In the genomic region with DNA sequence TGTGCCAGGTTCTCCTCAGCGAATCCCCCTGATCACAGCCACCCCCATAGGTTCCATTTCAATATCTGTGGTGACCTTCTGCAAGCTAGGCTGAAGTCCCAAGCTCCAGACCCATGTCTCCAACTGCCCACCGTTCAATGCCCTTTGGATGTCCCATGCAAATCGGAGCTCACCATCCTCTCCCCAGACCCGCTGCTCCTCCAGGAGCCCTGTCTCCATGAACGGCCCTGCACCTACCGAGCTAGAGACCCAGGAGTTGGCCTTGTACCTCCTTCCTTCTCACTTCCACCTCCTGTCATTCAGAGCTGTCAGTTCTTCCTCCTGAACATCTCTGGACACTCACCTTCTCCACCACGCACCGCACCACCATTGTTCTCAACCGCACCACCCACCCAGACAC, we compare ENCODE assay signal across 8 cellular contexts. TPM values are rescaled to one million over a fixed set of nuclear protein-coding genes. Genes with fewer than 3 reads are reported as not detected.
A peak's percentile ranks its signal among the peaks of the same experiment; 100 is the strongest.
DNase-seq lines count a peak whose midpoint lies in the region; ATAC-seq and TF ChIP-seq lines count a peak whose summit lies in the region.

No MANE protein-coding gene starts in this region.

- H3K9me3 ChIP-seq in MM.1S (replicated peaks; ENCODE audit: insufficient read depth, low read length) = no peaks in the 10 kb centered on the region
- no peaks in the 10 kb centered on the region for H3K9me3 ChIP-seq in neural progenitor cell (ENCODE audit: low read depth)
- no peaks in the 10 kb centered on the region for H3K9me3 ChIP-seq in prostate gland

- H3K9ac ChIP-seq in MM.1S (ENCODE audit: low read length) (peak overlapping the region; percentile 87; the same call in 1 of the 2 replicates), neural progenitor cell (no peak overlapping the region)

- H3K27me3 ChIP-seq in MM.1S (replicated peaks; ENCODE audit: insufficient read depth, low read length) (no peaks in the 10 kb centered on the region), neural progenitor cell (peaks cover 8% of the 10 kb centered on the region), prostate gland (replicated peaks; ENCODE audit: insufficient read depth) (no peaks in the 10 kb centered on the region)

- 62% methylated on average over 9 of the region's 9 CpGs for WGBS in prostate gland

- peaks cover 4% of the 10 kb centered on the region; the same call in 1 of the 2 replicates for H3F3A ChIP-seq in MM.1S (ENCODE audit: insufficient read depth, low read length)
- no peaks in the 10 kb centered on the region for H3F3A ChIP-seq in neural progenitor cell (ENCODE audit: low read depth)

- H3K79me2 ChIP-seq in MM.1S (ENCODE audit: low read length) (peaks cover 28% of the 10 kb centered on the region), neural progenitor cell (ENCODE audit: low read depth) (peaks cover 21% of the 10 kb centered on the region)

- H3K36me3 ChIP-seq in MM.1S (replicated peaks; ENCODE audit: insufficient read depth, low read length) (no peaks in the 10 kb centered on the region), neural progenitor cell (no peaks in the 10 kb centered on the region), prostate gland (no peaks in the 10 kb centered on the region)

- H3K9me3 Mint-ChIP-seq in effector memory CD8-positive, alpha-beta T cell = no peaks in the 10 kb centered on the region
- H3K9me3 Mint-ChIP-seq in neural progenitor cell = no peaks in the 10 kb centered on the region

- peak overlapping the region; percentile 85; the same call in 1 of the 2 replicates for H3K27ac ChIP-seq in C4-2B
- no peak overlapping the region for H3K27ac ChIP-seq in MM.1S (ENCODE audit: low read length)
- no peak overlapping the region for H3K27ac ChIP-seq in neural progenitor cell
- no peak overlapping the region for H3K27ac ChIP-seq in prostate gland

- no peak for DNase-seq in MM.1S
- no peak for DNase-seq in effector memory CD8-positive, alpha-beta T cell
- DNase-seq in neural progenitor cell (ENCODE audit: low spot score) = no peak
- no peak for DNase-seq in GM19238 (ENCODE audit: insufficient read length, low spot score)
- DNase-seq in NK-92 (lab: John Stamatoyannopoulos, UW; ENCODE audit: unreplicated experiment) = no peak
- no peak for DNase-seq in NCI-H226
- DNase-seq in prostate gland (ENCODE audit: low spot score) = no peak

- intact Hi-C loops in prostate gland (cut with DNase I) = loop anchor here (5.0 kb wide), 1 partner anchor 54 kb away; no protein-coding TSS in a partner anchor

- H3K4me2 ChIP-seq in MM.1S (ENCODE audit: low read depth, low read length) = peak overlapping the region; percentile 88
- peak overlapping the region; percentile 89 for H3K4me2 ChIP-seq in neural progenitor cell

- no peak for ATAC-seq in effector memory CD8-positive, alpha-beta T cell (replicated peaks)

- peak overlapping the region; percentile 88 for H3K4me3 ChIP-seq in MM.1S (ENCODE audit: low read length)
- H3K4me3 ChIP-seq in neural progenitor cell = peak overlapping the region; percentile 93
- H3K4me3 ChIP-seq in prostate gland = peak overlapping the region in 1 of 2 donors; percentile 69

- TF ChIP-seq POLR2A in prostate gland (IDR thresholded peaks at IDR 0.05) = no peak

- H4K20me1 ChIP-seq in MM.1S (ENCODE audit: insufficient read depth, low read length) (no peaks in the 10 kb centered on the region), neural progenitor cell (ENCODE audit: low read depth) (no peaks in the 10 kb centered on the region)

- peak overlapping the region in 1 of 2 donors; percentile 99 for H3K27ac Mint-ChIP-seq in effector memory CD8-positive, alpha-beta T cell
- no peak overlapping the region for H3K27ac Mint-ChIP-seq in neural progenitor cell

- TF ChIP-seq CTCF in C4-2B (conservative IDR thresholded peaks at IDR 0.05) = no peak
- no peak for TF ChIP-seq CTCF in MM.1S (IDR thresholded peaks at IDR 0.05; ENCODE audit: low read length)
- no peak for TF ChIP-seq CTCF in neural progenitor cell (IDR thresholded peaks at IDR 0.05)
- TF ChIP-seq CTCF in prostate gland (IDR thresholded peaks at IDR 0.05) = no peak

- no peaks in the 10 kb centered on the region for H3K9me2 ChIP-seq in MM.1S (replicated peaks; ENCODE audit: insufficient read depth, low read length)

- H3K4me3 Mint-ChIP-seq in effector memory CD8-positive, alpha-beta T cell = peak overlapping the region; percentile 98 to 100
- H3K4me3 Mint-ChIP-seq in neural progenitor cell = peak overlapping the region; percentile 97

- H2AFZ ChIP-seq in MM.1S (ENCODE audit: low read length) (peak overlapping the region; percentile 97), neural progenitor cell (replicated peaks) (peak overlapping the region; percentile 94)

- peaks cover 23 to 25% of the 10 kb centered on the region in 2 donors for H3K4me1 Mint-ChIP-seq in effector memory CD8-positive, alpha-beta T cell (ENCODE audit: low read depth in 2 of 2)
- peaks cover 23% of the 10 kb centered on the region for H3K4me1 Mint-ChIP-seq in neural progenitor cell

- peaks cover 11% of the 10 kb centered on the region; the same call in 1 of the 2 replicates for H3K4me1 ChIP-seq in MM.1S (ENCODE audit: low read length)
- peaks cover 5% of the 10 kb centered on the region for H3K4me1 ChIP-seq in neural progenitor cell
- peaks cover 4% of the 10 kb centered on the region for H3K4me1 ChIP-seq in prostate gland (replicated peaks)

- no peaks in the 10 kb centered on the region for H3K27me3 Mint-ChIP-seq in effector memory CD8-positive, alpha-beta T cell
- peaks cover 8% of the 10 kb centered on the region for H3K27me3 Mint-ChIP-seq in neural progenitor cell (ENCODE audit: insufficient read depth, low read depth)

- peaks cover 12% of the 10 kb centered on the region for H3K36me3 Mint-ChIP-seq in effector memory CD8-positive, alpha-beta T cell (ENCODE audit: insufficient read depth)
- peaks cover 1% of the 10 kb centered on the region for H3K36me3 Mint-ChIP-seq in neural progenitor cell

RNA-seq across cellular contexts. Expression of a gene that starts 1.0 kb away (rescaled TPM):
- 36.4 and 37.0 TPM in 2 replicates for total RNA-seq in neural progenitor cell (ENCODE audit: low replicate concordance)
- 10 to 100 TPM; 15.3 to 27.9 TPM for total RNA-seq in prostate gland
